In the genomic region with DNA sequence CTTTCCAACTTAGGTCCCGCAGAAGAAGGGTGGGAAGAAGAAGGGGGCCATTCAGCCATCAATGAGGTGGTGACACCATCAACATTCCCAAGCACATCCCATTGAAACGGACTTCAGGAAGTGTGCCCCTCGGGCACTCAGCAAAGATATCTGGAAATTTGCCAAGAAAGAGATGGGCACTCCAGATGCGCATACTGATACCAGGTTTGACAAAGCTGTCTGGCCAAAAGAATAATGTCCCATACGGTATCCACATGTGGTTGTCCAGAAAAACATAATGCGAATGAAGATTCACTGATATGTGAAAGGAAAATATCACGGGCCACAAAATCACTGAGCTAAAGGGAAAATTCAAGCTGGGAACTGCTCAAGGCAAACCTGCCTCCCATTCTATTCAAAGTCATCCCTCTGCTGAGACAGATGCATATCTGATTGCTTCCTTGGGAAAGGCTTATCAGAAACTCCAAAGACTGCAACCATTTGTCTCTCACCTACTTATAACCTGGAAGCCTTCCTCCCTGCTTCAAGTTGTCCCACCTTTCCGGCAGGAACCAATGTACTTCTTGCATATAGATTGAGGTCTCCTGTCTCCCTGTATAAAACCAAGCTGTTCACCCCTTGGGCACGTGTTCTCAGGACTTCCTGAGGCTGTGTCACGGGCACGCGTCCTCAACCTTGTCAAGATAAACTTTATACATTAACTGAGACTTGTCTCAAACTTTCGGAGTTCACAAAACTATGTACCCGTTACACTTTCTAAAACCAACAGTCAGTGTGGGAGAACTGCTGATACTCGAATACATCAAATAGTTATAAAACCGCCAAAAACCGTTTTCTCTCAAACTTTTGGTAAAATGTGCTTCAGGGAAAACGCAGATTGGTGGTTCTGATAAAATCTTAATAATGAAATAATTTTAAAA, we compare ENCODE assay signal across 8 cellular contexts. TPM values are rescaled to one million over a fixed set of nuclear protein-coding genes. Genes with fewer than 3 reads are reported as not detected.
A peak's percentile ranks its signal among the peaks of the same experiment; 100 is the strongest.
DNase-seq lines count a peak whose midpoint lies in the region; ATAC-seq, FAIRE-seq and TF ChIP-seq lines count a peak whose summit lies in the region.

No MANE protein-coding gene starts in this region.

- H3K9me1 ChIP-seq in keratinocyte (ENCODE audit: control insufficient read depth, extremely low read depth, insufficient read depth, low read length), result no peaks in the 10 kb centered on the region

- dilution Hi-C loops in keratinocyte (cut with MboI; ENCODE audit: extremely low pct_ligation_motif_present, low sequenced_read_pairs), result no loop called here

- no peak for TF ChIP-seq CTCF in keratinocyte (optimal IDR thresholded peaks at IDR 0.05 in 1 of 3, IDR thresholded peaks at IDR 0.05 in 1 of 3, conservative IDR thresholded peaks at IDR 0.05 in 1 of 3; ENCODE audit: extremely low read depth in 1 of 3, insufficient read depth in 2 of 3, low read length in 3 of 3)
- TF ChIP-seq CTCF in thoracic aorta (IDR thresholded peaks at IDR 0.05), result no peak

- DNase-seq in activated T-cell treated with anti-CD3 and anti-CD28 coated beads, Interleukin-2, amount 50 U/mL, for 24 hours, result no peak
- DNase-seq in activated T-cell treated with anti-CD3 and anti-CD28 coated beads for 4 hours (no peak), keratinocyte (ENCODE audit: low read depth, low spot score) (no peak), thoracic aorta (ENCODE audit: low spot score) (no peak), RKO (ENCODE audit: low spot score) (no peak)
- no peak for DNase-seq in stimulated activated CD4-positive, alpha-beta T cell treated with anti-CD3 and anti-CD28 coated beads, Interleukin-2, amount 100 ng/mL, for 48 hours

- peak overlapping the region; percentile 89 for H3K9ac ChIP-seq in keratinocyte (ENCODE audit: control insufficient read depth, extremely low read depth, insufficient read depth, low read length)

- no peaks in the 10 kb centered on the region for H3K9me3 ChIP-seq in keratinocyte (ENCODE audit: control insufficient read depth, low read depth, low read length)
- H3K9me3 ChIP-seq in thoracic aorta, result no peaks in the 10 kb centered on the region

- H3K4me3 Mint-ChIP-seq in activated T-cell treated with anti-CD3 and anti-CD28 coated beads, Interleukin-2, amount 50 U/mL, for 24 hours, result peak overlapping the region; percentile 85
- H3K4me3 Mint-ChIP-seq in activated T-helper 17 cell treated with anti-CD3 and anti-CD28 coated beads, Interleukin-2, amount 50 U/mL, for 72 hours, result peak overlapping the region; percentile 91

- H2AFZ ChIP-seq in keratinocyte (ENCODE audit: control insufficient read depth, low read length), result peak overlapping the region; percentile 50

- no peaks in the 10 kb centered on the region for H3K36me3 ChIP-seq in keratinocyte (ENCODE audit: control insufficient read depth in 2 of 2, extremely low read depth in 1 of 2, insufficient read depth in 2 of 2, low read length in 2 of 2)
- H3K36me3 ChIP-seq in thoracic aorta, result no peaks in the 10 kb centered on the region

- H4K20me1 ChIP-seq in keratinocyte (ENCODE audit: control insufficient read depth, extremely low read depth, insufficient read depth, low read length), result no peaks in the 10 kb centered on the region

- H3K4me2 ChIP-seq in keratinocyte (ENCODE audit: control insufficient read depth, extremely low read depth, insufficient read depth, low read depth, low read length), result peak overlapping the region; percentile 87

- no peaks in the 10 kb centered on the region for H3K27me3 Mint-ChIP-seq in activated T-cell treated with anti-CD3 and anti-CD28 coated beads, Interleukin-2, amount 50 U/mL, for 24 hours
- no peaks in the 10 kb centered on the region for H3K27me3 Mint-ChIP-seq in activated T-helper 17 cell treated with anti-CD3 and anti-CD28 coated beads, Interleukin-2, amount 50 U/mL, for 72 hours

- peaks cover 71% of the 10 kb centered on the region for H3K4me1 Mint-ChIP-seq in activated T-cell treated with anti-CD3 and anti-CD28 coated beads, Interleukin-2, amount 50 U/mL, for 24 hours (ENCODE audit: low read depth)
- H3K4me1 Mint-ChIP-seq in activated T-helper 17 cell treated with anti-CD3 and anti-CD28 coated beads, Interleukin-2, amount 50 U/mL, for 72 hours, result peaks cover 45% of the 10 kb centered on the region

- peaks cover 11% of the 10 kb centered on the region for H3K79me2 ChIP-seq in keratinocyte (ENCODE audit: control insufficient read depth, insufficient read depth, low read length)

- H3K27ac ChIP-seq in keratinocyte (ENCODE audit: control insufficient read depth, insufficient read depth, low read length) (peak overlapping the region; percentile 82), thoracic aorta (no peak overlapping the region)

- H3K27me3 ChIP-seq in keratinocyte (ENCODE audit: control insufficient read depth, extremely low read depth, insufficient read depth, low read length) (no peaks in the 10 kb centered on the region), thoracic aorta (replicated peaks; ENCODE audit: insufficient read depth) (no peaks in the 10 kb centered on the region)

- H3K4me3 ChIP-seq in keratinocyte (ENCODE audit: control insufficient read depth in 2 of 3, extremely low read depth in 1 of 3, insufficient read depth in 2 of 3, low read depth in 1 of 3, low read length in 3 of 3) (peak overlapping the region; percentile 53 to 92 (median 68)), thoracic aorta (peak overlapping the region; percentile 94)

- H3K4me1 ChIP-seq in keratinocyte (ENCODE audit: control insufficient read depth, extremely low read depth, insufficient read depth, low read length), result peaks cover 43% of the 10 kb centered on the region
- peaks cover 4 to 11% of the 10 kb centered on the region in 2 donors for H3K4me1 ChIP-seq in thoracic aorta (ENCODE audit: control insufficient read depth in 1 of 2, low read depth in 2 of 2)

- H3K9me3 Mint-ChIP-seq in activated T-cell treated with anti-CD3 and anti-CD28 coated beads, Interleukin-2, amount 50 U/mL, for 24 hours, result peaks cover 1% of the 10 kb centered on the region
- H3K9me3 Mint-ChIP-seq in activated T-helper 17 cell treated with anti-CD3 and anti-CD28 coated beads, Interleukin-2, amount 50 U/mL, for 72 hours, result no peaks in the 10 kb centered on the region

- ATAC-seq in activated T-helper 17 cell treated with anti-CD3 and anti-CD28 coated beads, Interleukin-2, amount 50 U/mL, for 72 hours (replicated peaks), result no peak
- ATAC-seq in thoracic aorta (ENCODE audit: insufficient number of reproducible peaks, low FRiP score, low read depth), result no peak
- ATAC-seq in GM21381 (IDR thresholded peaks at IDR 0.05; ENCODE audit: unreplicated experiment), result no peak

- peak overlapping the region; percentile 44 for H3K27ac Mint-ChIP-seq in activated T-cell treated with anti-CD3 and anti-CD28 coated beads, Interleukin-2, amount 50 U/mL, for 24 hours
- peak overlapping the region; percentile 91 for H3K27ac Mint-ChIP-seq in activated T-helper 17 cell treated with anti-CD3 and anti-CD28 coated beads, Interleukin-2, amount 50 U/mL, for 72 hours

- peaks cover 31% of the 10 kb centered on the region for H3K36me3 Mint-ChIP-seq in activated T-cell treated with anti-CD3 and anti-CD28 coated beads, Interleukin-2, amount 50 U/mL, for 24 hours (ENCODE audit: low read depth)
- peaks cover 79% of the 10 kb centered on the region for H3K36me3 Mint-ChIP-seq in activated T-helper 17 cell treated with anti-CD3 and anti-CD28 coated beads, Interleukin-2, amount 50 U/mL, for 72 hours (ENCODE audit: low read depth)

- FAIRE-seq in keratinocyte (lab: Jason Lieb, UNC), result peak; percentile 20

RNA-seq across cellular contexts. Expression of gene PDK1, which starts 1.3 kb away (rescaled TPM):
- total RNA-seq in activated T-helper 17 cell treated with anti-CD3 and anti-CD28 coated beads, Interleukin-2, amount 50 U/mL, for 72 hours, result 10 to 100 TPM; 43.9 to 95.8 TPM
- 10.5 to 29.2 TPM (median 22.9 TPM) in 3 replicates for polyA plus RNA-seq in keratinocyte
- polyA plus RNA-seq in keratinocyte (2011; ENCODE audit: low read depth), result 3.4 TPM
- 6.2 and 12.8 TPM in 2 replicates for polyA plus RNA-seq in keratinocyte (2011; cell fraction: cytosol; rRNA removed)
- polyA plus RNA-seq in keratinocyte (2011; cell fraction: nucleus; rRNA removed), result 14.2 and 14.9 TPM in 2 replicates
- 6.2 and 6.4 TPM in 2 replicates for polyA plus RNA-seq in keratinocyte (2012; ENCODE audit: low replicate concordance)
- polyA minus RNA-seq in keratinocyte, result 15.3 to 62.5 TPM (median 44.0 TPM) in 3 replicates
- 13.4 TPM for polyA minus RNA-seq in keratinocyte (2011; cell fraction: cytosol; rRNA and poly(A)+ RNA removed)
- 10.3 and 25.6 TPM in 2 replicates for polyA minus RNA-seq in keratinocyte (2011; cell fraction: nucleus; rRNA and poly(A)+ RNA removed)
- 10 to 100 TPM; 15.7 to 18.7 TPM for total RNA-seq in thoracic aorta
